ENCODE assay signal across 2 cellular contexts in the genomic region with DNA sequence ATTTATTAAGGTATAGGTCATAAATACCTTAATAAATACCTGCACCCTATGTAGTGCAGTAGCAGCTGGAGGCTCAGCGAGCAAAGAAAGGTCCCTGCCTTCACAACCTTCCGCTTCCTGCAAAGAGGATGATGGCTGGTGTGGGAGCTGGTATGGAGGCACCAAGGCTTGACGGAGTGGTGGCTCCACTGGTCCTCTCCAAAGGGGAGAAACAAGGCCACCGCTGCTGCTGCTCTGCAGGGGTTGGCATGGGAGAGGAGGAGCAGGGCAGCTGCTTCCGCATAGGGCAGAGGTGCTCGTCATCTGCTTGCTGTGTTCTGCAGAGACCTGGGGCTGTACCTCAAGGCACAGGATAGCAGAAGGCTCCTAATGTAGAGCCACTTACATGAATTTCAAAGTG.
TF ChIP-seq lines count a peak whose summit lies in the region.

No MANE protein-coding gene starts in this region.

TF ChIP-seq in SK-N-SH treated with all-trans-retinoic acid at 6 μM for 48 hours, 23 proteins besides CTCF, POLR2A, EP300 and RAD21:
- TF ChIP-seq, protein P1, sequence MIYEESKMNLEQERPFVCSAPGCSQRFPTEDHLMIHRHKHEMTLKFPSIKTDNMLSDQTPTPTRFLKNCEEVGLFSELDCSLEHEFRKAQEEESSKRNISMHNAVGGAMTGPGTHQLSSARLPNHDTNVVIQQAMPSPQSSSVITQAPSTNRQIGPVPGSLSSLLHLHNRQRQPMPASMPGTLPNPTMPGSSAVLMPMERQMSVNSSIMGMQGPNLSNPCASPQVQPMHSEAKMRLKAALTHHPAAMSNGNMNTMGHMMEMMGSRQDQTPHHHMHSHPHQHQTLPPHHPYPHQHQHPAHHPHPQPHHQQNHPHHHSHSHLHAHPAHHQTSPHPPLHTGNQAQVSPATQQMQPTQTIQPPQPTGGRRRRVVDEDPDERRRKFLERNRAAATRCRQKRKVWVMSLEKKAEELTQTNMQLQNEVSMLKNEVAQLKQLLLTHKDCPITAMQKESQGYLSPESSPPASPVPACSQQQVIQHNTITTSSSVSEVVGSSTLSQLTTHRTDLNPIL (CRISPR knock-in tag; IDR thresholded peaks at IDR 0.05; ENCODE audit: low read depth), result no peak
- TF ChIP-seq, protein P2, sequence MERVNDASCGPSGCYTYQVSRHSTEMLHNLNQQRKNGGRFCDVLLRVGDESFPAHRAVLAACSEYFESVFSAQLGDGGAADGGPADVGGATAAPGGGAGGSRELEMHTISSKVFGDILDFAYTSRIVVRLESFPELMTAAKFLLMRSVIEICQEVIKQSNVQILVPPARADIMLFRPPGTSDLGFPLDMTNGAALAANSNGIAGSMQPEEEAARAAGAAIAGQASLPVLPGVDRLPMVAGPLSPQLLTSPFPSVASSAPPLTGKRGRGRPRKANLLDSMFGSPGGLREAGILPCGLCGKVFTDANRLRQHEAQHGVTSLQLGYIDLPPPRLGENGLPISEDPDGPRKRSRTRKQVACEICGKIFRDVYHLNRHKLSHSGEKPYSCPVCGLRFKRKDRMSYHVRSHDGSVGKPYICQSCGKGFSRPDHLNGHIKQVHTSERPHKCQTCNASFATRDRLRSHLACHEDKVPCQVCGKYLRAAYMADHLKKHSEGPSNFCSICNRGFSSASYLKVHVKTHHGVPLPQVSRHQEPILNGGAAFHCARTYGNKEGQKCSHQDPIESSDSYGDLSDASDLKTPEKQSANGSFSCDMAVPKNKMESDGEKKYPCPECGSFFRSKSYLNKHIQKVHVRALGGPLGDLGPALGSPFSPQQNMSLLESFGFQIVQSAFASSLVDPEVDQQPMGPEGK (CRISPR knock-in tag; IDR thresholded peaks at IDR 0.05; ENCODE audit: borderline replicate concordance), result no peak
- TF ChIP-seq ARNTL (CRISPR knock-in tag; IDR thresholded peaks at IDR 0.05; ENCODE audit: borderline replicate concordance, low read depth) (no peak), PPARA (CRISPR knock-in tag; IDR thresholded peaks at IDR 0.05; ENCODE audit: borderline replicate concordance) (no peak), TOX (CRISPR knock-in tag; IDR thresholded peaks at IDR 0.05; ENCODE audit: borderline replicate concordance) (no peak), GLIS3 (CRISPR knock-in tag; IDR thresholded peaks at IDR 0.05) (no peak), TCF4 (CRISPR knock-in tag; IDR thresholded peaks at IDR 0.05; ENCODE audit: borderline replicate concordance) (no peak), ESRRG (CRISPR knock-in tag; IDR thresholded peaks at IDR 0.05) (no peak), CSDC2 (CRISPR knock-in tag; IDR thresholded peaks at IDR 0.05) (no peak)

TF ChIP-seq in SK-N-SH, 30 proteins besides CTCF, POLR2A, EP300 and RAD21:
- TF ChIP-seq JUND (IDR thresholded peaks at IDR 0.05) (no peak), RCOR1 (IDR thresholded peaks at IDR 0.05; ENCODE audit: low read length) (no peak), ELF1 (IDR thresholded peaks at IDR 0.05) (no peak), POLR2AphosphoS5 (IDR thresholded peaks at IDR 0.05; ENCODE audit: low read depth, low read length) (no peak), CHD2 (IDR thresholded peaks at IDR 0.05; ENCODE audit: low read length, partially characterized antibody) (no peak)
- TF ChIP-seq, protein P3, sequence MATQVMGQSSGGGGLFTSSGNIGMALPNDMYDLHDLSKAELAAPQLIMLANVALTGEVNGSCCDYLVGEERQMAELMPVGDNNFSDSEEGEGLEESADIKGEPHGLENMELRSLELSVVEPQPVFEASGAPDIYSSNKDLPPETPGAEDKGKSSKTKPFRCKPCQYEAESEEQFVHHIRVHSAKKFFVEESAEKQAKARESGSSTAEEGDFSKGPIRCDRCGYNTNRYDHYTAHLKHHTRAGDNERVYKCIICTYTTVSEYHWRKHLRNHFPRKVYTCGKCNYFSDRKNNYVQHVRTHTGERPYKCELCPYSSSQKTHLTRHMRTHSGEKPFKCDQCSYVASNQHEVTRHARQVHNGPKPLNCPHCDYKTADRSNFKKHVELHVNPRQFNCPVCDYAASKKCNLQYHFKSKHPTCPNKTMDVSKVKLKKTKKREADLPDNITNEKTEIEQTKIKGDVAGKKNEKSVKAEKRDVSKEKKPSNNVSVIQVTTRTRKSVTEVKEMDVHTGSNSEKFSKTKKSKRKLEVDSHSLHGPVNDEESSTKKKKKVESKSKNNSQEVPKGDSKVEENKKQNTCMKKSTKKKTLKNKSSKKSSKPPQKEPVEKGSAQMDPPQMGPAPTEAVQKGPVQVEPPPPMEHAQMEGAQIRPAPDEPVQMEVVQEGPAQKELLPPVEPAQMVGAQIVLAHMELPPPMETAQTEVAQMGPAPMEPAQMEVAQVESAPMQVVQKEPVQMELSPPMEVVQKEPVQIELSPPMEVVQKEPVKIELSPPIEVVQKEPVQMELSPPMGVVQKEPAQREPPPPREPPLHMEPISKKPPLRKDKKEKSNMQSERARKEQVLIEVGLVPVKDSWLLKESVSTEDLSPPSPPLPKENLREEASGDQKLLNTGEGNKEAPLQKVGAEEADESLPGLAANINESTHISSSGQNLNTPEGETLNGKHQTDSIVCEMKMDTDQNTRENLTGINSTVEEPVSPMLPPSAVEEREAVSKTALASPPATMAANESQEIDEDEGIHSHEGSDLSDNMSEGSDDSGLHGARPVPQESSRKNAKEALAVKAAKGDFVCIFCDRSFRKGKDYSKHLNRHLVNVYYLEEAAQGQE (IDR thresholded peaks at IDR 0.05; ENCODE audit: low read depth, low read length), result no peak
TF ChIP-seq in SK-N-SH: peak in this region for 0.
